In genomic region chr20:40600441-40601235, GRCh38 we compare ENCODE assay signal across 31 cellular contexts.
DNase-seq lines count a peak whose midpoint lies in the region; ATAC-seq and TF ChIP-seq lines count a peak whose summit lies in the region.
"Had no signal": no experiment of that assay in that cellular context is flagged by ENCODE, and none has a peak within 500 bp of the region (broad histone marks: within the 10 kb centered on the region; RNA-seq: fewer than 3 reads in every experiment).

No MANE protein-coding gene starts in this region.

- H3K27ac Mint-ChIP-seq in MCF 10A (ENCODE audit: low read depth, unreplicated experiment): peak overlapping the region; percentile 83
- H3K27ac Mint-ChIP-seq: activated CD4-positive, alpha-beta memory T cell treated with anti-CD3 and anti-CD28 coated beads, Interleukin-2, amount 10 ng/mL, durations not matched to agents 7 days and 5 days; activated naive CD4-positive, alpha-beta T cell treated with anti-CD3 and anti-CD28 coated beads for 36 hours; brain; IgD-negative memory B cell; stimulated activated memory B cell treated with anti-CD40 and anti-IgM and Interleukin-4, amounts not matched to agents 10 μg/mL and 1 μg/mL and 100 μg/mL, for 72 hours; T-helper 17 cell had no signal

- H3K36me3 ChIP-seq in breast epithelium: no peaks in the 10 kb centered on the region
- H3K36me3 ChIP-seq: heart right ventricle, lower lobe of right lung, upper lobe of left lung had no signal

- TF ChIP-seq POLR2A in breast epithelium (IDR thresholded peaks at IDR 0.05): no peak

- CTCF ChIA-PET in MCF 10A (lab: Yijun Ruan, JAX): interaction anchor here (0.6 to 1.5 kb wide), 2 partner anchors 8 to 10 kb away, joined by 3 to 4 read pairs; no protein-coding TSS in a partner anchor

- H3K4me1 Mint-ChIP-seq in MCF 10A (ENCODE audit: insufficient read depth, unreplicated experiment): peaks cover 7% of the 10 kb centered on the region
- H3K4me1 Mint-ChIP-seq: activated CD4-positive, alpha-beta memory T cell treated with anti-CD3 and anti-CD28 coated beads, Interleukin-2, amount 10 ng/mL, durations not matched to agents 7 days and 5 days; brain; IgD-negative memory B cell; stimulated activated memory B cell treated with anti-CD40 and anti-IgM and Interleukin-4, amounts not matched to agents 10 μg/mL and 1 μg/mL and 100 μg/mL, for 72 hours; T-helper 17 cell had no signal

- DNase-seq in MCF 10A (ENCODE audit: unreplicated experiment) (peak; percentile 57), breast epithelium (ENCODE audit: low spot score in 2 of 2) (no peak), epithelial cell of prostate (ENCODE audit: low read depth, low spot score) (peak; percentile 34), left colon (peak in 1 of 2 donors; percentile 17), GDM1 (lab: John Stamatoyannopoulos, UW) (no peak), OCI-M2 (lab: John Stamatoyannopoulos, UW; ENCODE audit: unreplicated experiment) (no peak)
- DNase-seq: activated CD4-positive, alpha-beta memory T cell treated with anti-CD3 and anti-CD28 coated beads, Interleukin-2, amount 10 ng/mL, durations not matched to agents 7 days and 5 days; activated CD4-positive, CD25-positive, alpha-beta regulatory T cell treated with anti-CD3 and anti-CD28 coated beads, Interleukin-2, amount 50 U/mL, for 72 hours; activated CD8-positive, alpha-beta memory T cell treated with anti-CD3 and anti-CD28 coated beads, Interleukin-2, amount 50 U/mL, for 4 hours; activated naive CD4-positive, alpha-beta T cell treated with anti-CD3 and anti-CD28 coated beads for 36 hours; amniotic stem cell; COR-L47; DND-41; effector CD8-positive, alpha-beta T cell; erythroblast; heart right ventricle; kidney; lower lobe of right lung; NCI-H1092; NCI-H1694; NCI-H510A; PC-3; Right ventricle myocardium superior; T-helper 17 cell; upper lobe of left lung had no signal

- POLR2A ChIA-PET in MCF 10A (lab: Yijun Ruan, JAX): interaction anchor here (0.6 to 2.0 kb wide), 12 partner anchors 8 to 130 kb away, joined by 3 to 7 read pairs (median 4); partner anchors contain the start of gene MAFB

- TSS peak; percentile 90 for BruUV-seq in MCF 10A (replicated peaks; lab: Mats Ljungman, UMichigan)

- peaks cover 0 to 9% of the 10 kb centered on the region in 2 donors for H3K9me3 ChIP-seq in breast epithelium
- H3K9me3 ChIP-seq: lower lobe of right lung had no signal

- peak; percentile 79 for ATAC-seq in left colon
- ATAC-seq in HG03378 (IDR thresholded peaks at IDR 0.05; ENCODE audit: unreplicated experiment): no peak
- no peak for ATAC-seq in HG03520 (IDR thresholded peaks at IDR 0.05; ENCODE audit: unreplicated experiment)
- ATAC-seq: heart right ventricle; lower lobe of right lung; PC-3; stimulated activated memory B cell treated with anti-CD40 and anti-IgM and Interleukin-4, amounts not matched to agents 10 μg/mL and 1 μg/mL and 100 μg/mL, for 72 hours; T-helper 17 cell had no signal

- no peaks in the 10 kb centered on the region for H3K4me1 ChIP-seq in breast epithelium
- H3K4me1 ChIP-seq: heart right ventricle, lower lobe of right lung, upper lobe of left lung had no signal

- H3K4me3 ChIP-seq in breast epithelium: no peak overlapping the region
- H3K4me3 ChIP-seq: heart right ventricle, lower lobe of right lung, upper lobe of left lung had no signal

- no peak for TF ChIP-seq CTCF in MCF 10A (IDR thresholded peaks at IDR 0.05; ENCODE audit: unreplicated experiment)
- no peak for TF ChIP-seq CTCF in breast epithelium (IDR thresholded peaks at IDR 0.05)

- H3K9me3 Mint-ChIP-seq in MCF 10A (ENCODE audit: unreplicated experiment): no peaks in the 10 kb centered on the region
- H3K9me3 Mint-ChIP-seq: activated CD4-positive, alpha-beta memory T cell treated with anti-CD3 and anti-CD28 coated beads, Interleukin-2, amount 10 ng/mL, durations not matched to agents 7 days and 5 days had no signal

- no peaks in the 10 kb centered on the region for H3K36me3 Mint-ChIP-seq in MCF 10A (ENCODE audit: insufficient read depth, unreplicated experiment)
- H3K36me3 Mint-ChIP-seq: brain; IgD-negative memory B cell; stimulated activated memory B cell treated with anti-CD40 and anti-IgM and Interleukin-4, amounts not matched to agents 10 μg/mL and 1 μg/mL and 100 μg/mL, for 72 hours had no signal

- no peak overlapping the region for H3K4me3 Mint-ChIP-seq in MCF 10A (ENCODE audit: unreplicated experiment)
- H3K4me3 Mint-ChIP-seq: activated CD4-positive, alpha-beta memory T cell treated with anti-CD3 and anti-CD28 coated beads, Interleukin-2, amount 10 ng/mL, durations not matched to agents 7 days and 5 days; activated naive CD4-positive, alpha-beta T cell treated with anti-CD3 and anti-CD28 coated beads for 36 hours; brain; IgD-negative memory B cell; stimulated activated memory B cell treated with anti-CD40 and anti-IgM and Interleukin-4, amounts not matched to agents 10 μg/mL and 1 μg/mL and 100 μg/mL, for 72 hours; T-helper 17 cell had no signal

- H3K27me3 ChIP-seq in breast epithelium: no peaks in the 10 kb centered on the region
- H3K27me3 ChIP-seq: upper lobe of left lung had no signal

- H3K27me3 Mint-ChIP-seq in MCF 10A (ENCODE audit: insufficient read depth, unreplicated experiment): no peaks in the 10 kb centered on the region

- intact Hi-C loops in MCF 10A (cut with micrococcal nuclease) (loop anchor here (2.0 to 5.0 kb wide), 2 partner anchors 38 to 88 kb away; partner anchors contain the start of gene MAFB), breast epithelium (cut with DNase I; ENCODE audit: low total_unique reads) (no loop called here), left colon (cut with DNase I, micrococcal nuclease) (no loop called here)

- H3K27ac ChIP-seq in breast epithelium (no peak overlapping the region), epithelial cell of prostate (peak overlapping the region; percentile 73)
- H3K27ac ChIP-seq: C4-2B, heart right ventricle, lower lobe of right lung, upper lobe of left lung had no signal

Comparison
In these comparisons a context has a peak if more than half of its experiments do, and no peak if none do; other contexts are left out.
1. DNase-seq: peak in MCF 10A (single experiment) and epithelial cell of prostate (single experiment); none in breast epithelium (0 of 2), GDM1 (single experiment) and OCI-M2 (single experiment).